In the genomic region with DNA sequence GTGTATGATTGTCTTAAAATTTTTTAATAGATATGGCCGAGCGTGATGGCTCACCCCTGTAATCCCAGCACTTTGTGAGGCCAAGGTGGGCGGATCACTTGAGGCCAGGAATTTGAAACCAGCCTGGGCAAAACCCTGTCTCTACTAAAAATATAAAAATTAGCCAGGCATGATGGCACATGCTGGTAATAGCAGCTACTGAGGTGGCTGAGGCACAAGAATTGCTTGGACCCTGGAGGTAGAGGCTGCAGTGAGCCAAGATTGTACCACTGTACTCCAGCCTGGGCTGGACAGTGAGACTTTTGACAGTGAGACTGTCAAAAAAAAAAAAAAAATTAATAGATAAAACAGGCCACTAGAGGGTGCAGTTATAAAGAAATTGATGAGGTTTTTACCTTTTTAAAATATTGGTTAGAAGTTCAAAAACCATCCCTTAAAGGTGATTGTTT, we compare ENCODE assay signal across 11 cellular contexts. TPM values are rescaled to one million over a fixed set of nuclear protein-coding genes. Genes with fewer than 3 reads are reported as not detected.
DNase-seq lines count a peak whose midpoint lies in the region; ATAC-seq and TF ChIP-seq lines count a peak whose summit lies in the region.
"Had no signal": no experiment of that assay in that cellular context is flagged by ENCODE, and none has a peak within 500 bp of the region (broad histone marks: within the 10 kb centered on the region; RNA-seq: fewer than 3 reads in every experiment).

No MANE protein-coding gene starts in this region.

- H2AK5ac ChIP-seq in H9 (ENCODE audit: insufficient read length, low read length) = no peak overlapping the region

- no peak overlapping the region for H3K4ac ChIP-seq in H9 (ENCODE audit: low read depth, low read length)

- DNase-seq in BE2C = no peak
- DNase-seq in H9 = no peak
- DNase-seq in left lung = no peak
- DNase-seq in T-helper 2 cell treated with Interferon-gamma antibody and Interleukin-4, amounts not matched to agents 5 μg/mL and 100 μg/mL, for 36 hours (ENCODE audit: low spot score) = no peak
- no peak for DNase-seq in DMS153 (lab: John Stamatoyannopoulos, UW)
- DNase-seq in NCI-H524 treated with DMSO at 0.1 percent for 48 hours (lab: John Stamatoyannopoulos, UW) = no peak
- DNase-seq: sigmoid colon had no signal

- H2BK15ac ChIP-seq in H9 (ENCODE audit: low read depth, low read length) = no peak overlapping the region

- H3K9me3 ChIP-seq in BE2C (no peaks in the 10 kb centered on the region), H9 (ENCODE audit: control insufficient read depth, low read depth, low read length) (no peaks in the 10 kb centered on the region), left lung (no peaks in the 10 kb centered on the region)
- H3K9me3 ChIP-seq: sigmoid colon, SJSA1 had no signal

- TF ChIP-seq CTCF in BE2C (IDR thresholded peaks at IDR 0.05; ENCODE audit: low read depth, low read length) = peak; percentile 36
- TF ChIP-seq CTCF in H9 (conservative IDR thresholded peaks at IDR 0.05) = peak; percentile 57
- peak; percentile 3; the same call in 1 of the 2 replicates for TF ChIP-seq CTCF in WI38 (IDR thresholded peaks at IDR 0.05; ENCODE audit: low read depth, low read length)
- no peak for TF ChIP-seq CTCF in left lung (IDR thresholded peaks at IDR 0.05)

- no peak overlapping the region for H3K14ac ChIP-seq in H9 (ENCODE audit: insufficient read depth, low read length)

- H4K8ac ChIP-seq in H9 (replicated peaks; ENCODE audit: insufficient read length, low read depth, low read length) = no peak overlapping the region

- no peaks in the 10 kb centered on the region for H4K20me1 ChIP-seq in H9 (ENCODE audit: control insufficient read depth, insufficient read depth, insufficient read length)

- ATAC-seq in left lung (peak; percentile 53), HG02623 (IDR thresholded peaks at IDR 0.05; ENCODE audit: unreplicated experiment) (no peak)

- no peak overlapping the region for H2BK120ac ChIP-seq in H9 (ENCODE audit: low read depth, low read length, poor library complexity, severe bottlenecking)

- no peaks in the 10 kb centered on the region; the same call in 1 of the 2 replicates for H3K79me2 ChIP-seq in H9 (ENCODE audit: insufficient read depth, low read length)

- no peak overlapping the region for H3K27ac Mint-ChIP-seq in H9
- H3K27ac Mint-ChIP-seq in T-helper 2 cell treated with Interferon-gamma antibody and Interleukin-4, amounts not matched to agents 5 μg/mL and 100 μg/mL, for 36 hours = no peak overlapping the region
- H3K27ac Mint-ChIP-seq: dendritic cell treated with granulocyte-macrophage colony-stimulating factor and Interleukin-4, amounts not matched to agents 40 ng/mL and 50 ng/mL, for 4 days had no signal

- no peak overlapping the region for H3K56ac ChIP-seq in H9 (ENCODE audit: insufficient read length, low read depth, low read length)

- WGBS in H9 (ENCODE audit: extremely low coverage, insufficient read length, low lambda C conversion rate) = no CpG with 5 or more reads among the region's 3 CpGs

- H3K79me1 ChIP-seq in H9 (ENCODE audit: insufficient read depth, low read depth, low read length, poor library complexity, severe bottlenecking) = no peaks in the 10 kb centered on the region

- no peak overlapping the region for H2BK12ac ChIP-seq in H9 (ENCODE audit: insufficient read length, low read depth, low read length)

- H3K9me3 Mint-ChIP-seq in H9 = no peaks in the 10 kb centered on the region
- H3K9me3 Mint-ChIP-seq in T-helper 2 cell treated with Interferon-gamma antibody and Interleukin-4, amounts not matched to agents 5 μg/mL and 100 μg/mL, for 36 hours = no peaks in the 10 kb centered on the region
- H3K9me3 Mint-ChIP-seq: dendritic cell treated with granulocyte-macrophage colony-stimulating factor and Interleukin-4, amounts not matched to agents 40 ng/mL and 50 ng/mL, for 4 days had no signal

- no peak overlapping the region for H3K4me2 ChIP-seq in H9 (ENCODE audit: insufficient read depth, insufficient read length, low read length)

- H3K23me2 ChIP-seq in H9 (ENCODE audit: insufficient read length, low read depth, low read length, poor library complexity, severe bottlenecking) = no peaks in the 10 kb centered on the region

- no peak overlapping the region for H3K4me3 Mint-ChIP-seq in H9
- no peak overlapping the region for H3K4me3 Mint-ChIP-seq in T-helper 2 cell treated with Interferon-gamma antibody and Interleukin-4, amounts not matched to agents 5 μg/mL and 100 μg/mL, for 36 hours
- H3K4me3 Mint-ChIP-seq: dendritic cell treated with granulocyte-macrophage colony-stimulating factor and Interleukin-4, amounts not matched to agents 40 ng/mL and 50 ng/mL, for 4 days had no signal

- no peaks in the 10 kb centered on the region for H3K4me1 Mint-ChIP-seq in H9
- H3K4me1 Mint-ChIP-seq in T-helper 2 cell treated with Interferon-gamma antibody and Interleukin-4, amounts not matched to agents 5 μg/mL and 100 μg/mL, for 36 hours (ENCODE audit: low read depth) = no peaks in the 10 kb centered on the region

- H3T11ph ChIP-seq in H9 (ENCODE audit: low read length) = no peak overlapping the region

- H3K27me3 ChIP-seq in BE2C (no peaks in the 10 kb centered on the region), H9 (ENCODE audit: insufficient read depth, low read length) (no peaks in the 10 kb centered on the region), left lung (no peaks in the 10 kb centered on the region)
- H3K27me3 ChIP-seq: sigmoid colon, SJSA1 had no signal

- no peak overlapping the region for H3K23ac ChIP-seq in H9 (ENCODE audit: insufficient read length, low read depth, low read length)

- no peaks in the 10 kb centered on the region for H3K27me3 Mint-ChIP-seq in H9 (ENCODE audit: low read depth)
- no peaks in the 10 kb centered on the region for H3K27me3 Mint-ChIP-seq in T-helper 2 cell treated with Interferon-gamma antibody and Interleukin-4, amounts not matched to agents 5 μg/mL and 100 μg/mL, for 36 hours (ENCODE audit: low read depth)
- H3K27me3 Mint-ChIP-seq: dendritic cell treated with granulocyte-macrophage colony-stimulating factor and Interleukin-4, amounts not matched to agents 40 ng/mL and 50 ng/mL, for 4 days had no signal

- peaks cover 55% of the 10 kb centered on the region for H3K36me3 ChIP-seq in BE2C
- H3K36me3 ChIP-seq in left lung = peaks cover 0 to 76% of the 10 kb centered on the region in 2 donors

- no peak overlapping the region for H3K4me3 ChIP-seq in BE2C (ENCODE audit: low read depth, low read length)
- no peak overlapping the region for H3K4me3 ChIP-seq in WI38 (ENCODE audit: low read depth, low read length)
- no peak overlapping the region for H3K4me3 ChIP-seq in left lung
- H3K4me3 ChIP-seq: sigmoid colon, SJSA1 had no signal

- no peak overlapping the region for H2AFZ ChIP-seq in H9 (ENCODE audit: low read length)

- H4K91ac ChIP-seq in H9 (ENCODE audit: insufficient read length, low read depth, low read length) = no peak overlapping the region

- H3K36me3 Mint-ChIP-seq in H9 (ENCODE audit: insufficient read depth in 1 of 3, low read depth in 3 of 3) = peaks cover 22 to 68% (median 61%) of the 10 kb centered on the region in 3 experiments; a peak in 6 of 7 replicates
- peaks cover 44% of the 10 kb centered on the region for H3K36me3 Mint-ChIP-seq in T-helper 2 cell treated with Interferon-gamma antibody and Interleukin-4, amounts not matched to agents 5 μg/mL and 100 μg/mL, for 36 hours (ENCODE audit: low read depth)

- no peak overlapping the region for H3K27ac ChIP-seq in H9 (ENCODE audit: insufficient read length, low read depth, low read length)
- no peak overlapping the region for H3K27ac ChIP-seq in left lung
- H3K27ac ChIP-seq: sigmoid colon, SJSA1 had no signal

- no peak overlapping the region for H3K9ac ChIP-seq in H9 (ENCODE audit: extremely low read depth, insufficient read length, low read length)

- no peaks in the 10 kb centered on the region for H3K4me1 ChIP-seq in BE2C
- H3K4me1 ChIP-seq in H9 (ENCODE audit: insufficient read depth, low read length) = no peaks in the 10 kb centered on the region
- H3K4me1 ChIP-seq in left lung = no peaks in the 10 kb centered on the region
- H3K4me1 ChIP-seq: sigmoid colon, SJSA1 had no signal

- intact Hi-C loops in left lung (cut with DNase I) = no loop called here

- no peak overlapping the region for H2BK5ac ChIP-seq in H9 (ENCODE audit: insufficient read length, low read length)

- no peak overlapping the region for H2BK20ac ChIP-seq in H9 (ENCODE audit: low read depth, low read length, poor library complexity, severe bottlenecking)

- H4K5ac ChIP-seq in H9 (ENCODE audit: insufficient read length, low read depth, low read length) = no peak overlapping the region

- H3K18ac ChIP-seq in H9 (ENCODE audit: insufficient read length, low read depth, low read length) = no peak overlapping the region

RNA-seq across cellular contexts. Expression of a gene that starts 20.5 kb away (rescaled TPM):
- polyA plus RNA-seq in BE2C (2012; ENCODE audit: insufficient read depth, insufficient read length, low read depth) = 58.0 TPM
- total RNA-seq in H9 (2021) (30.4 and 31.7 TPM in 2 replicates), left lung (10 to 100 TPM; 14.3 to 26.0 TPM)

RNA-seq across cellular contexts. Expression of a gene that starts 40.5 kb away (rescaled TPM):
- 2.4 TPM for polyA plus RNA-seq in BE2C (2012; ENCODE audit: insufficient read depth, insufficient read length, low read depth)
- 0.20 TPM in 1 of 2 replicates, not detected in the other for total RNA-seq in H9 (2021)
- under 1 TPM in 1 of 2 donors, not detected in 1; 0.26 TPM for total RNA-seq in left lung
- total RNA-seq: sigmoid colon, SJSA1 had no signal

Comparison
In these comparisons a context has a peak if more than half of its experiments do, and no peak if none do; other contexts are left out.
1. CTCF ChIP-seq: peak in BE2C (single experiment), H9 (single experiment) and WI38 (single experiment); none in left lung (0 of 2).